In genomic region chr1:225908773-225909172, GRCh38 we compare ENCODE assay signal across 17 cellular contexts. TPM values are rescaled to one million over a fixed set of nuclear protein-coding genes. Genes with fewer than 3 reads are reported as not detected.
DNase-seq lines count a peak whose midpoint lies in the region; TF ChIP-seq lines count a peak whose summit lies in the region.
"Had no signal": no experiment of that assay in that cellular context is flagged by ENCODE, and none has a peak within 500 bp of the region (broad histone marks: within the 10 kb centered on the region; RNA-seq: fewer than 3 reads in every experiment).

No MANE protein-coding gene starts in this region.

- DNase-seq in D341Med (ENCODE audit: low spot score) (peak; percentile 47), NCI-H1105 (lab: John Stamatoyannopoulos, UW) (peak; percentile 52), NCI-H345 (lab: John Stamatoyannopoulos, UW) (peak; percentile 70), endodermal cell (peak; percentile 62), hepatic stellate cell (ENCODE audit: low spot score) (no peak), SJCRH30 (no peak), T-helper 1 cell (no peak)
- no peak for DNase-seq in central memory CD4-positive, alpha-beta T cell
- DNase-seq: activated naive CD4-positive, alpha-beta T cell treated with Interleukin-2 at 50 U/mL for 16 hours; heart right ventricle; nephron progenitor cell; stimulated activated CD4-positive, alpha-beta T cell treated with anti-CD3 and anti-CD28 coated beads, Interleukin-4, amount 100 ng/mL, for 4 hours had no signal

- WGBS in endodermal cell (ENCODE audit: insufficient coverage in 1 of 2, insufficient read length in 1 of 2), 2 experiments: 48% methylated on average over 2 of the region's 2 CpGs; no CpG with 5 or more reads in 1 of the 2 experiments

- no peaks in the 10 kb centered on the region for H3K36me3 Mint-ChIP-seq in endodermal cell (ENCODE audit: low read depth)
- H3K36me3 Mint-ChIP-seq: memory B cell had no signal

- H3K4me3 Mint-ChIP-seq in endodermal cell: no peak overlapping the region
- H3K4me3 Mint-ChIP-seq: memory B cell, nephron progenitor cell had no signal

- TF ChIP-seq CTCF in endodermal cell (conservative IDR thresholded peaks at IDR 0.05): no peak

- H3K27me3 Mint-ChIP-seq in endodermal cell (ENCODE audit: insufficient read depth): no peaks in the 10 kb centered on the region
- H3K27me3 Mint-ChIP-seq: memory B cell had no signal

- H3K27ac Mint-ChIP-seq in endodermal cell: peak overlapping the region; percentile 92
- H3K27ac Mint-ChIP-seq: nephron progenitor cell had no signal

- H3K27ac ChIP-seq in endodermal cell (ENCODE audit: low read depth, low read length) (peak overlapping the region; percentile 40), SJCRH30 (no peak overlapping the region)
- H3K27ac ChIP-seq: heart right ventricle had no signal

- H3K4me1 ChIP-seq in endodermal cell (ENCODE audit: control insufficient read depth, insufficient read depth, low read length) (peaks cover 20% of the 10 kb centered on the region), SJCRH30 (no peaks in the 10 kb centered on the region)

- H3K27me3 ChIP-seq in endodermal cell (ENCODE audit: control insufficient read depth, insufficient read depth, low read length, poor library complexity, severe bottlenecking) (no peaks in the 10 kb centered on the region), SJCRH30 (no peaks in the 10 kb centered on the region)
- H3K27me3 ChIP-seq: heart right ventricle had no signal

- peaks cover 1% of the 10 kb centered on the region for H3K9me3 Mint-ChIP-seq in endodermal cell
- H3K9me3 Mint-ChIP-seq: nephron progenitor cell had no signal

- H3K9me3 ChIP-seq in endodermal cell (ENCODE audit: control insufficient read depth, low read length): no peaks in the 10 kb centered on the region
- no peaks in the 10 kb centered on the region for H3K9me3 ChIP-seq in SJCRH30 (replicated peaks)
- H3K9me3 ChIP-seq: heart right ventricle had no signal

- no peak overlapping the region for H3K4me3 ChIP-seq in endodermal cell (ENCODE audit: low read length)
- H3K4me3 ChIP-seq in SJCRH30: no peak overlapping the region
- H3K4me3 ChIP-seq: heart right ventricle, smooth muscle cell had no signal

- H3K9ac ChIP-seq in endodermal cell (ENCODE audit: extremely low read depth, low read length, poor library complexity, severe bottlenecking): peak overlapping the region; percentile 58

- H3K4me1 Mint-ChIP-seq in endodermal cell: peaks cover 55% of the 10 kb centered on the region
- H3K4me1 Mint-ChIP-seq: nephron progenitor cell had no signal

- no peaks in the 10 kb centered on the region for H3K36me3 ChIP-seq in endodermal cell (ENCODE audit: control insufficient read depth, insufficient read depth, low read length)
- H3K36me3 ChIP-seq in SJCRH30: no peaks in the 10 kb centered on the region

RNA-seq across cellular contexts. Expression of gene PYCR2, which starts 15.3 kb away (rescaled TPM):
- total RNA-seq in endodermal cell: 100 to 1,000 TPM in 1 of 2 donors, 10 to 100 TPM in 1; 94.5 to 101 TPM
- polyA plus RNA-seq in endodermal cell (2013, experiment 1 of 2): 74.6 TPM
- polyA plus RNA-seq in endodermal cell (2013, experiment 2 of 2): 71.4 TPM
- 46.0 and 51.1 TPM in 2 replicates for total RNA-seq in SJCRH30 (2014; rRNA removed; shearing (Covaris generic))

RNA-seq across cellular contexts. Expression of gene LEFTY1, which starts 19.8 kb away (rescaled TPM):
- 100 to 1,000 TPM in 1 of 2 donors, 10 to 100 TPM in 1; 76.0 to 660 TPM for total RNA-seq in endodermal cell
- 184 TPM for polyA plus RNA-seq in endodermal cell (2013, experiment 1 of 2)
- 274 TPM for polyA plus RNA-seq in endodermal cell (2013, experiment 2 of 2)
- total RNA-seq in SJCRH30 (2014; rRNA removed; shearing (Covaris generic)): 16.7 and 19.4 TPM in 2 replicates
- total RNA-seq: kidney epithelial cell, LHCN-M2, pulmonary artery endothelial cell, smooth muscle cell had no signal
- polyA plus RNA-seq: smooth muscle cell had no signal

RNA-seq across cellular contexts. Expression of gene TMEM63A, which starts 26.6 kb away (rescaled TPM):
- total RNA-seq in endodermal cell: 100 to 1,000 TPM; 194 to 232 TPM
- polyA plus RNA-seq in endodermal cell (2013, experiment 1 of 2): 34.7 TPM
- polyA plus RNA-seq in endodermal cell (2013, experiment 2 of 2): 38.8 TPM
- 13.5 and 20.4 TPM in 2 replicates for total RNA-seq in SJCRH30 (2014; rRNA removed; shearing (Covaris generic))

RNA-seq across cellular contexts. Expression of gene LEFTY2, which starts 32.2 kb away (rescaled TPM):
- total RNA-seq in endodermal cell: 100 to 1,000 TPM; 272 to 938 TPM
- 318 TPM for polyA plus RNA-seq in endodermal cell (2013, experiment 1 of 2)
- polyA plus RNA-seq in endodermal cell (2013, experiment 2 of 2): 376 TPM
- 0.56 and 0.77 TPM in 2 replicates for total RNA-seq in SJCRH30 (2014; rRNA removed; shearing (Covaris generic))
- total RNA-seq: kidney epithelial cell, LHCN-M2 had no signal

Comparison
In these comparisons a context has a peak if more than half of its experiments do, and no peak if none do; other contexts are left out.
1. DNase-seq: peak in D341Med (single experiment), NCI-H1105 (single experiment), NCI-H345 (single experiment) and endodermal cell (single experiment); none in hepatic stellate cell (single experiment), SJCRH30 (0 of 2), T-helper 1 cell (0 of 5) and central memory CD4-positive, alpha-beta T cell (single experiment).